In genomic region chr17:3870871-3871306, GRCh38 we compare ENCODE assay signal across 11 cellular contexts. TPM values are rescaled to one million over a fixed set of nuclear protein-coding genes. Genes with fewer than 3 reads are reported as not detected.
DNase-seq lines count a peak whose midpoint lies in the region; ATAC-seq, FAIRE-seq and TF ChIP-seq lines count a peak whose summit lies in the region.
"Had no signal": no experiment of that assay in that cellular context is flagged by ENCODE, and none has a peak within 500 bp of the region (broad histone marks: within the 10 kb centered on the region; RNA-seq: fewer than 3 reads in every experiment).

No MANE protein-coding gene starts in this region.

- ATAC-seq in lower lobe of right lung: no peak
- no peak for ATAC-seq in GM21737 (IDR thresholded peaks at IDR 0.05; ENCODE audit: unreplicated experiment)
- ATAC-seq in SK-N-SH treated with all-trans-retinoic acid at 6 μM for 48 hours: no peak; the same call in 2 of the 3 replicates
- ATAC-seq in GM19324 (IDR thresholded peaks at IDR 0.05; ENCODE audit: low FRiP score, unreplicated experiment): no peak

- peak overlapping the region; percentile 78 to 97 (median 92) for H3K27ac Mint-ChIP-seq in CD8-positive, alpha-beta memory T cell

- H3K36me3 Mint-ChIP-seq in CD8-positive, alpha-beta memory T cell: peaks cover 0 to 9% (median 0%) of the 10 kb centered on the region in 3 donors

- DNase-seq in CD8-positive, alpha-beta memory T cell: peak in 2 of 5 donors; percentile 18 to 21
- DNase-seq in amniotic epithelial cell (ENCODE audit: low read depth): peak; percentile 37
- DNase-seq in lower lobe of right lung: peak; percentile 46
- DNase-seq in frontal cortex (ENCODE audit: low spot score in 2 of 2): no peak
- DNase-seq: foreskin melanocyte, NCI-H1436 treated with DMSO at 0.1 percent for 48 hours, SK-N-SH had no signal

- FAIRE-seq in frontal cortex (lab: Jason Lieb, UNC): no peak

- no peaks in the 10 kb centered on the region for H3K9me3 ChIP-seq in CD8-positive, alpha-beta memory T cell (ENCODE audit: low read length)
- H3K9me3 ChIP-seq in HEK293 (ENCODE audit: control insufficient read depth, insufficient read depth, low read depth, low read length) (no peaks in the 10 kb centered on the region), lower lobe of right lung (no peaks in the 10 kb centered on the region)
- H3K9me3 ChIP-seq: SK-N-SH had no signal

- no peaks in the 10 kb centered on the region for H3K27me3 ChIP-seq in CD8-positive, alpha-beta memory T cell (ENCODE audit: insufficient read depth, low read length, poor library complexity, severe bottlenecking)
- no peaks in the 10 kb centered on the region for H3K27me3 ChIP-seq in lower lobe of right lung (ENCODE audit: low read depth)

- intact Hi-C loops in lower lobe of right lung (cut with DNase I): no loop called here

- H3K9me3 Mint-ChIP-seq in CD8-positive, alpha-beta memory T cell: no peaks in the 10 kb centered on the region

- H3K27ac ChIP-seq in CD8-positive, alpha-beta memory T cell (ENCODE audit: low read depth, low read length): peak overlapping the region; percentile 35
- H3K27ac ChIP-seq in HEK293 (ENCODE audit: extremely low read depth, low read depth, low read length) (no peak overlapping the region), lower lobe of right lung (no peak overlapping the region)

- H3K36me3 ChIP-seq in CD8-positive, alpha-beta memory T cell (ENCODE audit: insufficient read depth, low read length): no peaks in the 10 kb centered on the region
- H3K36me3 ChIP-seq in HEK293 (ENCODE audit: control insufficient read depth in 2 of 2, insufficient read depth in 1 of 2, low read length in 2 of 2) (peaks cover 17 to 63% of the 10 kb centered on the region in 2 experiments; a peak in 2 of 3 replicates), lower lobe of right lung (peaks cover 31% of the 10 kb centered on the region)

- H3K4me1 ChIP-seq in CD8-positive, alpha-beta memory T cell (ENCODE audit: insufficient read depth, low read length): no peaks in the 10 kb centered on the region
- H3K4me1 ChIP-seq in HEK293 (ENCODE audit: control insufficient read depth, insufficient read depth, low read length) (no peaks in the 10 kb centered on the region), lower lobe of right lung (peaks cover 5% of the 10 kb centered on the region)

- CTCF ChIA-PET in CD8-positive, alpha-beta memory T cell (lab: Charles Lee): no interaction called here
- CTCF ChIA-PET in HEK293 (lab: Yijun Ruan, JAX): interaction anchor here (0.8 to 1.8 kb wide), 2 partner anchors 11 to 43 kb away, joined by 4 to 7 read pairs; no protein-coding TSS in a partner anchor

- H3K4me1 Mint-ChIP-seq in CD8-positive, alpha-beta memory T cell: peaks cover 5 to 6% (median 5%) of the 10 kb centered on the region in 3 donors

- H3K4me3 Mint-ChIP-seq in CD8-positive, alpha-beta memory T cell: peak overlapping the region; percentile 16 to 90 (median 57)

- no peak overlapping the region for H3K4me3 ChIP-seq in CD8-positive, alpha-beta memory T cell (ENCODE audit: low read length)
- H3K4me3 ChIP-seq in HEK293 (ENCODE audit: low read depth, low read length) (no peak overlapping the region), lower lobe of right lung (no peak overlapping the region)

- no peaks in the 10 kb centered on the region for H3K27me3 Mint-ChIP-seq in CD8-positive, alpha-beta memory T cell

- POLR2A ChIA-PET in CD8-positive, alpha-beta memory T cell (lab: Charles Lee): no interaction called here
- POLR2A ChIA-PET in HEK293 (lab: Yijun Ruan, JAX): no interaction called here

- no peak for TF ChIP-seq CTCF in HEK293 (tag by site-specific recombination; IDR thresholded peaks at IDR 0.05)
- TF ChIP-seq CTCF in lower lobe of right lung (IDR thresholded peaks at IDR 0.05): no peak

TF ChIP-seq in HEK293, 187 proteins besides CTCF, POLR2A, EP300 and RAD21:
- TF ChIP-seq ZNF214 (tag by site-specific recombination; IDR thresholded peaks at IDR 0.05; ENCODE audit: borderline replicate concordance): no peak
- TF ChIP-seq SP2 (tag by site-specific recombination; IDR thresholded peaks at IDR 0.05): 0 out of 2 replicates have a peak, but pooled peaks have one; percentile 5
- TF ChIP-seq ZNF792 (tag by site-specific recombination; IDR thresholded peaks at IDR 0.05): no peak
TF ChIP-seq in HEK293: peak in this region for 1.

TF ChIP-seq in SK-N-SH treated with all-trans-retinoic acid at 6 μM for 48 hours, 23 proteins besides CTCF, POLR2A, EP300 and RAD21:
- TF ChIP-seq ZNF565 (CRISPR knock-in tag; conservative IDR thresholded peaks at IDR 0.05; ENCODE audit: low read depth): no peak
- no peak for TF ChIP-seq ARNTL (CRISPR knock-in tag; IDR thresholded peaks at IDR 0.05; ENCODE audit: borderline replicate concordance, low read depth)
- no peak for TF ChIP-seq TOX (CRISPR knock-in tag; IDR thresholded peaks at IDR 0.05; ENCODE audit: borderline replicate concordance)
- TF ChIP-seq GLIS3 (CRISPR knock-in tag; IDR thresholded peaks at IDR 0.05): no peak
- TF ChIP-seq, protein P1, sequence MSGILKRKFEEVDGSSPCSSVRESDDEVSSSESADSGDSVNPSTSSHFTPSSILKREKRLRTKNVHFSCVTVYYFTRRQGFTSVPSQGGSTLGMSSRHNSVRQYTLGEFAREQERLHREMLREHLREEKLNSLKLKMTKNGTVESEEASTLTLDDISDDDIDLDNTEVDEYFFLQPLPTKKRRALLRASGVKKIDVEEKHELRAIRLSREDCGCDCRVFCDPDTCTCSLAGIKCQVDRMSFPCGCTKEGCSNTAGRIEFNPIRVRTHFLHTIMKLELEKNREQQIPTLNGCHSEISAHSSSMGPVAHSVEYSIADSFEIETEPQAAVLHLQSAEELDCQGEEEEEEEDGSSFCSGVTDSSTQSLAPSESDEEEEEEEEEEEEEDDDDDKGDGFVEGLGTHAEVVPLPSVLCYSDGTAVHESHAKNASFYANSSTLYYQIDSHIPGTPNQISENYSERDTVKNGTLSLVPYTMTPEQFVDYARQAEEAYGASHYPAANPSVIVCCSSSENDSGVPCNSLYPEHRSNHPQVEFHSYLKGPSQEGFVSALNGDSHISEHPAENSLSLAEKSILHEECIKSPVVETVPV (CRISPR knock-in tag; IDR thresholded peaks at IDR 0.05): no peak
- TF ChIP-seq OSR1 (CRISPR knock-in tag; IDR thresholded peaks at IDR 0.05): no peak
TF ChIP-seq in SK-N-SH treated with all-trans-retinoic acid at 6 μM for 48 hours: peak in this region for 0.

RNA-seq across cellular contexts. Expression of gene CAMKK1, which starts 22.0 kb away (rescaled TPM):
- total RNA-seq in CD8-positive, alpha-beta memory T cell: 1 to 10 TPM; 2.3 to 2.7 TPM
- polyA plus RNA-seq in CD8-positive, alpha-beta memory T cell: 1.1 TPM
- total RNA-seq in lower lobe of right lung: 9.7 TPM
- total RNA-seq in frontal cortex: 9.0 TPM

RNA-seq across cellular contexts. Expression of gene NCBP3, which starts 24.8 kb away (rescaled TPM):
- 10 to 100 TPM; 39.9 to 42.0 TPM for total RNA-seq in CD8-positive, alpha-beta memory T cell
- 18.0 TPM for polyA plus RNA-seq in CD8-positive, alpha-beta memory T cell
- total RNA-seq in lower lobe of right lung (40.3 TPM), frontal cortex (20.8 TPM)

RNA-seq across cellular contexts. Expression of gene P2RX1, which starts 45.4 kb away (rescaled TPM):
- total RNA-seq in CD8-positive, alpha-beta memory T cell: under 1 TPM; 0.13 to 0.22 TPM
- not detected for polyA plus RNA-seq in CD8-positive, alpha-beta memory T cell
- total RNA-seq in lower lobe of right lung (8.7 TPM), frontal cortex (not detected)
- polyA plus RNA-seq: SK-N-SH had no signal

Comparison
In these comparisons a context has a peak if more than half of its experiments do, and no peak if none do; other contexts are left out.
1. DNase-seq: peak in amniotic epithelial cell (single experiment) and lower lobe of right lung (single experiment); none in frontal cortex (0 of 2).